ENCODE assay signal across 8 cellular contexts in the genomic region with DNA sequence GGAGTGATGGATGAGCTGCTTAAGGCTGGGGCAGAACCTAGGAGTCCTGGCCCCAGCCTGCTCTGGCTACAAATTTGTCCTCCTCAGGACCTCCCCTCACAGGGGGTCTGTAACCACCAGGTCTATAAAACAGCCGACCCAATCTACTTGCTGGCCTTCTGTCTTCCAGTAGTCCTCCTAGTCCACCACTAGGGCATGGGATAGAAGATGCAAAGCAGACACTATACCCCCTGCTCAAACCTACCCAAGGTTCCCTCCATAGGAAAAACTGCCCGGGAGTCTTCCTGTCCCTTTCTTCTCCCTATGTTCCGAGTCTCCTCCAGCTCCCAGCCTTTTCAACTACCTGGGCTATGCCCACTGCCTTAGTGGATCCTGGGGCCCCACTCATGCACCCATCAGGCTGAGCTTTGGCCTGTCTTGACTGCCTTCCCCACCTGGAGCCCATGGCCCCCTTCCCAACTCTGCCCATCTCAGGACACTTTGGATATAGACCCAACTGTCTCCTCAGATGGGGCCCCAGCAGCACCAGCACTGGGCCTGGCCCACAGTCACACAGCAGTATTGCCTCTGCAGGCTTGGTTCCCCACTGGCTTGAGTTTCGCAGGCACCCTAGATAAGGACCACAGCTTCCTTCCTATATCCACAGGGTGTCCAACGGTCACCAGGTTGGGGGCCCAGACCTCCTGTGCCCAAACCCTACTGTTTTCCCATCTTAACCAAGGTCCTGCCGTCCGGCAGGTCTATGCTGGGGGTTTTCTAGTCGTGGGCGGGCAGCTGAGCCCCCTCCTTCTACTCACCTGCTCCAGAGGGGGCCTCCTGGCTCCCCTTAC. TPM values are rescaled to one million over a fixed set of nuclear protein-coding genes. Genes with fewer than 3 reads are reported as not detected.
A peak's percentile ranks its signal among the peaks of the same experiment; 100 is the strongest.
DNase-seq lines count a peak whose midpoint lies in the region; ATAC-seq and TF ChIP-seq lines count a peak whose summit lies in the region.

No MANE protein-coding gene starts in this region.

- peak overlapping the region; percentile 95 for H3K4me3 Mint-ChIP-seq in mesothelial cell of epicardium

- TF ChIP-seq POLR2A in body of pancreas (IDR thresholded peaks at IDR 0.05): no peak

- H3K36me3 ChIP-seq in HUES64 (ENCODE audit: insufficient read depth, low read length): no peaks in the 10 kb centered on the region
- H3K36me3 ChIP-seq in body of pancreas (replicated peaks in 1 of 2; ENCODE audit: insufficient read depth in 1 of 2, low read depth in 2 of 2): no peaks in the 10 kb centered on the region

- H3K27me3 ChIP-seq in HUES64 (ENCODE audit: insufficient read depth, low read length) (no peaks in the 10 kb centered on the region), body of pancreas (no peaks in the 10 kb centered on the region)

- intact Hi-C loops in body of pancreas (cut with DNase I): no loop called here

- H3K9ac ChIP-seq in HUES64 (ENCODE audit: low read depth, low read length): no peak overlapping the region

- H3K27me3 Mint-ChIP-seq in mesothelial cell of epicardium (ENCODE audit: low read depth): no peaks in the 10 kb centered on the region

- H3K9me3 ChIP-seq in HUES64 (ENCODE audit: insufficient read depth, low read depth, low read length): no peaks in the 10 kb centered on the region
- no peaks in the 10 kb centered on the region for H3K9me3 ChIP-seq in body of pancreas

- no peaks in the 10 kb centered on the region for H3K36me3 Mint-ChIP-seq in mesothelial cell of epicardium

- TF ChIP-seq CTCF in AG09309 (IDR thresholded peaks at IDR 0.05; ENCODE audit: control insufficient read depth, insufficient read depth, low read depth, low read length, missing control alignments) (no peak), body of pancreas (IDR thresholded peaks at IDR 0.05) (no peak), mesothelial cell of epicardium (IDR thresholded peaks at IDR 0.05; ENCODE audit: unreplicated experiment) (no peak)

- 66% methylated on average over 9 of the region's 9 CpGs for WGBS in HUES64
- 42 to 59% methylated on average over 9 of the region's 9 CpGs for WGBS in body of pancreas, 2 donors

- ATAC-seq in body of pancreas: no peak
- no peak for ATAC-seq in GM18519 (IDR thresholded peaks at IDR 0.05; ENCODE audit: low FRiP score, unreplicated experiment)
- ATAC-seq in HG02852 (IDR thresholded peaks at IDR 0.05; ENCODE audit: unreplicated experiment): no peak

- peak overlapping the region; percentile 68 for H3K4me3 ChIP-seq in AG09309 (ENCODE audit: control insufficient read depth, low read depth, low read length)
- H3K4me3 ChIP-seq in HUES64 (ENCODE audit: low read length): peak overlapping the region; percentile 91
- no peak overlapping the region for H3K4me3 ChIP-seq in body of pancreas

- peaks cover 26% of the 10 kb centered on the region for H3K4me1 Mint-ChIP-seq in mesothelial cell of epicardium

- peak overlapping the region; percentile 21 for H3K27ac Mint-ChIP-seq in mesothelial cell of epicardium

- H3K4me1 ChIP-seq in HUES64 (ENCODE audit: insufficient read depth, low read length): peaks cover 6% of the 10 kb centered on the region; the same call in 1 of the 2 replicates
- H3K4me1 ChIP-seq in body of pancreas: peaks cover 56% of the 10 kb centered on the region

- DNase-seq in AG09309 (ENCODE audit: low read depth) (no peak), body of pancreas (peak in 1 of 4 donors; percentile 17), mesothelial cell of epicardium (ENCODE audit: low spot score in 2 of 2, unreplicated experiment in 2 of 2) (no peak), NCI-H2196 (lab: John Stamatoyannopoulos, UW; ENCODE audit: unreplicated experiment) (no peak), DMS153 treated with DMSO at 0.1 percent for 48 hours (lab: John Stamatoyannopoulos, UW; ENCODE audit: unreplicated experiment) (no peak)

- H3K9me3 Mint-ChIP-seq in mesothelial cell of epicardium: no peaks in the 10 kb centered on the region

- H3K27ac ChIP-seq in HUES64 (ENCODE audit: low read depth, low read length) (no peak overlapping the region), body of pancreas (peak overlapping the region; percentile 77 to 91 (median 81))

RNA-seq across cellular contexts. Expression of a gene that starts 1.1 kb away (rescaled TPM):
- 3.6 TPM for polyA plus RNA-seq in HUES64 (2013, experiment 1 of 2)
- 3.4 TPM for polyA plus RNA-seq in HUES64 (2013, experiment 2 of 2)
- total RNA-seq in body of pancreas (1 to 10 TPM in 1 of 2 donors, under 1 TPM in 1; 0.99 to 2.3 TPM), mesothelial cell of epicardium (2.9 to 3.0 TPM (median 2.9 TPM) in 3 replicates)

RNA-seq across cellular contexts. Expression of a gene that starts 1.1 kb away (rescaled TPM):
- 4.2 TPM for polyA plus RNA-seq in HUES64 (2013, experiment 1 of 2)
- 10.5 TPM for polyA plus RNA-seq in HUES64 (2013, experiment 2 of 2)
- total RNA-seq in body of pancreas (10 to 100 TPM in 1 of 2 donors, 1 to 10 TPM in 1; 4.4 to 11.2 TPM), mesothelial cell of epicardium (14.5 to 17.3 TPM (median 15.4 TPM) in 3 replicates)

RNA-seq across cellular contexts. Expression of a gene that starts 5.3 kb away (rescaled TPM):
- polyA plus RNA-seq in HUES64 (2013, experiment 1 of 2): 1.4 TPM
- polyA plus RNA-seq in HUES64 (2013, experiment 2 of 2): 3.5 TPM
- total RNA-seq in body of pancreas (10 to 100 TPM; 13.0 to 20.4 TPM), mesothelial cell of epicardium (2.4 to 3.5 TPM (median 2.7 TPM) in 3 replicates)

RNA-seq across cellular contexts. Expression of a gene that starts 5.9 kb away (rescaled TPM):
- 67.8 TPM for polyA plus RNA-seq in HUES64 (2013, experiment 1 of 2)
- polyA plus RNA-seq in HUES64 (2013, experiment 2 of 2): 54.2 TPM
- total RNA-seq in body of pancreas: 100 to 1,000 TPM in 1 of 2 donors, 10 to 100 TPM in 1; 75.8 to 103 TPM
- 40.2 to 47.3 TPM (median 46.9 TPM) in 3 replicates for total RNA-seq in mesothelial cell of epicardium

RNA-seq across cellular contexts. Expression of a gene that starts 19.2 kb away (rescaled TPM):
- polyA plus RNA-seq in HUES64 (2013, experiment 1 of 2): not detected
- polyA plus RNA-seq in HUES64 (2013, experiment 2 of 2): 0.19 TPM
- total RNA-seq in body of pancreas (not detected), mesothelial cell of epicardium (0.38 to 0.51 TPM (median 0.50 TPM) in 3 replicates)

Comparison
In these comparisons a context has a peak if more than half of its experiments do, and no peak if none do; other contexts are left out.
1. H3K4me3 ChIP-seq: peak in AG09309 (single experiment) and HUES64 (single experiment); none in body of pancreas (0 of 2).